Comparison of ENCODE assay signal across 15 cellular contexts in the genomic region with DNA sequence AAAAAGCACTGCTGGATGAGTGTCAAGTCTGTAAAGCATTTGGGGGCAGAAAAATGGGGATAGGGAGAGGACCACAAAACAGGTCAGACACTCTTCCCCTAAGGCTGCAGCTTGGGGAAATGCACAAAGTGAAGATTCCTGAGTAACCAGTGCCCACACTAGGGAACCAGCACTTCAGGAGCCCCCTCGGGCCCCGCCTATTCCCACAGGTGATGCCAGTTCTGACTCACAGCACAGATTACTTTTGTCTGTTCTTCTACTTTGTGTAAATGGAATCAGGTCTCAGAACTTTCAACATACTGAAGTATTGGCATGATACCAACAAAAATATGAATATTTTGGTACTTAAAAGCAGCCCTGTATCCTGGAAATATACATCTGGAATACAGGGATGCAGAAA.
"Had no signal": no experiment of that assay in that cellular context is flagged by ENCODE, and none has a peak within 500 bp of the region (broad histone marks: within the 10 kb centered on the region; RNA-seq: fewer than 3 reads in every experiment).

No MANE protein-coding gene starts in this region.

- H3K36me3 ChIP-seq: lower lobe of right lung had no signal

- H3K27ac Mint-ChIP-seq: activated CD4-positive, alpha-beta memory T cell treated with anti-CD3 and anti-CD28 coated beads for 36 hours; T-helper 2 cell treated with Interferon-gamma antibody and Interleukin-4, amounts not matched to agents 5 μg/mL and 100 μg/mL, for 36 hours; WTC11 had no signal

- H3K9me3 ChIP-seq: lower lobe of right lung had no signal

- H3K9me3 Mint-ChIP-seq: T-helper 2 cell treated with Interferon-gamma antibody and Interleukin-4, amounts not matched to agents 5 μg/mL and 100 μg/mL, for 36 hours had no signal

- DNase-seq: activated CD4-positive, alpha-beta memory T cell treated with anti-CD3 and anti-CD28 coated beads for 36 hours; activated CD4-positive, alpha-beta T cell treated with anti-CD3 and anti-CD28 coated beads for 4 hours; activated naive CD4-positive, alpha-beta T cell; activated T-cell treated with anti-CD3 and anti-CD28 coated beads for 4 hours; anterior cingulate cortex; foreskin melanocyte; glutamatergic neuron; hippocampal formation; lower lobe of right lung; occipital lobe; stimulated activated naive CD4-positive, alpha-beta T cell; SW 1271 had no signal

- H3K4me3 Mint-ChIP-seq: activated CD4-positive, alpha-beta memory T cell treated with anti-CD3 and anti-CD28 coated beads for 36 hours; T-helper 2 cell treated with Interferon-gamma antibody and Interleukin-4, amounts not matched to agents 5 μg/mL and 100 μg/mL, for 36 hours had no signal

- ATAC-seq: lower lobe of right lung had no signal

- H3K27ac ChIP-seq: epithelial cell of prostate, lower lobe of right lung had no signal

- H3K4me3 ChIP-seq: lower lobe of right lung had no signal
